ENCODE assay signal across 23 cellular contexts in genomic region chr3:18355819-18356218, GRCh38.
DNase-seq lines count a peak whose midpoint lies in the region; ATAC-seq lines count a peak whose summit lies in the region.
"Had no signal": no experiment of that assay in that cellular context is flagged by ENCODE, and none has a peak within 500 bp of the region (broad histone marks: within the 10 kb centered on the region; RNA-seq: fewer than 3 reads in every experiment).

No MANE protein-coding gene starts in this region.

- H3K23ac ChIP-seq in mesendoderm (ENCODE audit: low read length), result no peak overlapping the region

- H2BK5ac ChIP-seq in mesendoderm (ENCODE audit: low read length), result no peak overlapping the region

- H3K36me3 Mint-ChIP-seq in activated T-cell treated with anti-CD3 and anti-CD28 coated beads, Interleukin-2, amount 50 U/mL, for 24 hours (ENCODE audit: low read depth), result peaks cover 99% of the 10 kb centered on the region
- H3K36me3 Mint-ChIP-seq in activated T-cell treated with anti-CD3 and anti-CD28 coated beads, Interleukin-2, amount 50 U/mL, for 4 hours (ENCODE audit: insufficient read depth), result peaks cover 35% of the 10 kb centered on the region
- peaks cover 21% of the 10 kb centered on the region for H3K36me3 Mint-ChIP-seq in activated naive CD8-positive, alpha-beta T cell
- H3K36me3 Mint-ChIP-seq in naive thymus-derived CD4-positive, alpha-beta T cell, result peaks cover 20 to 57% (median 41%) of the 10 kb centered on the region in 5 donors

- in situ Hi-C loops in G401 (cut with HindIII; ENCODE audit: low sequenced_read_pairs), result no loop called here

- no peaks in the 10 kb centered on the region for H3K9me3 ChIP-seq in HUES6 (ENCODE audit: control insufficient read depth, insufficient read depth, low read depth, low read length)
- no peaks in the 10 kb centered on the region for H3K9me3 ChIP-seq in naive thymus-derived CD4-positive, alpha-beta T cell (ENCODE audit: control insufficient read depth in 2 of 3, low read length in 3 of 3)
- H3K9me3 ChIP-seq: MG63 had no signal

- H3K79me2 ChIP-seq in mesendoderm (ENCODE audit: control insufficient read depth, insufficient read depth, low read length), result no peaks in the 10 kb centered on the region

- H3K27ac Mint-ChIP-seq in activated T-cell treated with anti-CD3 and anti-CD28 coated beads, Interleukin-2, amount 50 U/mL, for 24 hours, result peak overlapping the region; percentile 50
- H3K27ac Mint-ChIP-seq in activated naive CD8-positive, alpha-beta T cell, result peak overlapping the region; percentile 80
- H3K27ac Mint-ChIP-seq in naive thymus-derived CD4-positive, alpha-beta T cell, result peak overlapping the region in 7 of 9 donors; percentile 1 to 84 (median 74)
- H3K27ac Mint-ChIP-seq: type B pancreatic cell had no signal

- no peak overlapping the region for H3K4me3 Mint-ChIP-seq in activated T-cell treated with anti-CD3 and anti-CD28 coated beads, Interleukin-2, amount 50 U/mL, for 24 hours
- no peak overlapping the region for H3K4me3 Mint-ChIP-seq in activated T-cell treated with anti-CD3 and anti-CD28 coated beads, Interleukin-2, amount 50 U/mL, for 4 hours
- no peak overlapping the region for H3K4me3 Mint-ChIP-seq in activated naive CD8-positive, alpha-beta T cell
- H3K4me3 Mint-ChIP-seq in naive thymus-derived CD4-positive, alpha-beta T cell, result peak overlapping the region in 1 of 10 donors; percentile 32
- H3K4me3 Mint-ChIP-seq: CD4-positive, alpha-beta memory T cell; effector memory CD8-positive, alpha-beta T cell; type B pancreatic cell had no signal

- H3K4ac ChIP-seq in mesendoderm (ENCODE audit: low read depth, low read length), result no peak overlapping the region

- CTCF ChIA-PET in naive thymus-derived CD4-positive, alpha-beta T cell (lab: Charles Lee), result no interaction called here

- DNase-seq in activated T-cell treated with anti-CD3 and anti-CD28 coated beads, Interleukin-2, amount 50 U/mL, for 24 hours, result no peak
- DNase-seq in activated T-cell treated with anti-CD3 and anti-CD28 coated beads, Interleukin-2, amount 50 U/mL, for 4 hours, result no peak
- DNase-seq in naive thymus-derived CD4-positive, alpha-beta T cell, result no peak
- DNase-seq in G401 (ENCODE audit: low spot score) (no peak), mesendoderm (no peak), dedifferentiated amniotic fluid mesenchymal stem cell (ENCODE audit: extremely low spot score) (no peak)
- DNase-seq: caudate nucleus; CD4-positive, alpha-beta memory T cell; cortex of kidney; DMS 273 treated with DMSO at 0.1 percent for 48 hours; effector memory CD8-positive, alpha-beta T cell; kidney; left ventricle myocardium superior; MG63; NCI-H2029 treated with DMSO at 0.1 percent for 48 hours; NCI-H524 treated with DMSO at 0.1 percent for 48 hours; stimulated activated CD4-positive, alpha-beta T cell treated with anti-CD3 and anti-CD28 coated beads, Interleukin-4, amount 100 ng/mL, for 4 hours; substantia nigra had no signal

- POLR2A ChIA-PET in naive thymus-derived CD4-positive, alpha-beta T cell (lab: Charles Lee), result no interaction called here

- H3K27ac ChIP-seq in HUES6 (ENCODE audit: low read depth, low read length) (0 out of 2 replicates have a peak overlapping the region, but pooled peaks have one; percentile 48), mesendoderm (ENCODE audit: low read depth, low read length) (no peak overlapping the region)
- H3K27ac ChIP-seq in naive thymus-derived CD4-positive, alpha-beta T cell (ENCODE audit: low read depth, low read length), result peak overlapping the region; percentile 10
- H3K27ac ChIP-seq: KMS-11 had no signal

- no peak overlapping the region for H3K4me2 ChIP-seq in mesendoderm (ENCODE audit: low read length)
- H3K4me2 ChIP-seq: KMS-11 had no signal

- WGBS in mesendoderm (ENCODE audit: extremely low coverage, insufficient coverage, low lambda C conversion rate), result no CpG with 5 or more reads among the region's 3 CpGs

- H4K8ac ChIP-seq in mesendoderm (ENCODE audit: low read depth, low read length), result no peak overlapping the region

- H2BK120ac ChIP-seq in mesendoderm (ENCODE audit: low read depth, low read length), result no peak overlapping the region

- intact Hi-C loops in naive thymus-derived CD4-positive, alpha-beta T cell (cut with micrococcal nuclease), result loop anchor here in 1 of 2 donors (1.0 to 2.0 kb wide), 2 partner anchors 9 to 15 kb away; no protein-coding TSS in a partner anchor

- H3K27me3 Mint-ChIP-seq in activated T-cell treated with anti-CD3 and anti-CD28 coated beads, Interleukin-2, amount 50 U/mL, for 24 hours, result no peaks in the 10 kb centered on the region
- H3K27me3 Mint-ChIP-seq in activated T-cell treated with anti-CD3 and anti-CD28 coated beads, Interleukin-2, amount 50 U/mL, for 4 hours (ENCODE audit: low read depth), result no peaks in the 10 kb centered on the region
- no peaks in the 10 kb centered on the region for H3K27me3 Mint-ChIP-seq in activated naive CD8-positive, alpha-beta T cell
- no peaks in the 10 kb centered on the region for H3K27me3 Mint-ChIP-seq in naive thymus-derived CD4-positive, alpha-beta T cell
- H3K27me3 Mint-ChIP-seq: CD4-positive, alpha-beta memory T cell; effector memory CD8-positive, alpha-beta T cell; type B pancreatic cell had no signal

- H3K36me3 ChIP-seq in HUES6 (ENCODE audit: control insufficient read depth, insufficient read depth, low read length), result no peaks in the 10 kb centered on the region
- peaks cover 5 to 29% (median 13%) of the 10 kb centered on the region in 3 experiments for H3K36me3 ChIP-seq in naive thymus-derived CD4-positive, alpha-beta T cell (ENCODE audit: control insufficient read depth in 2 of 3, insufficient read depth in 3 of 3, low read length in 3 of 3)
- no peaks in the 10 kb centered on the region for H3K36me3 ChIP-seq in mesendoderm (ENCODE audit: control insufficient read depth, insufficient read depth, low read length)
- H3K36me3 ChIP-seq: MG63 had no signal

- H3K4me1 ChIP-seq in HUES6 (ENCODE audit: control insufficient read depth, insufficient read depth, low read length), result peaks cover 31% of the 10 kb centered on the region
- H3K4me1 ChIP-seq in naive thymus-derived CD4-positive, alpha-beta T cell (ENCODE audit: control insufficient read depth in 2 of 2, insufficient read depth in 2 of 2, low read length in 2 of 2), result peaks cover 0 to 6% of the 10 kb centered on the region in 2 donors
- H3K4me1 ChIP-seq in mesendoderm (ENCODE audit: control insufficient read depth, low read depth, low read length), result no peaks in the 10 kb centered on the region

- H3K9ac ChIP-seq in HUES6 (ENCODE audit: low read length) (no peak overlapping the region), mesendoderm (ENCODE audit: low read length) (no peak overlapping the region)
- H3K9ac ChIP-seq: KMS-11 had no signal

- no peaks in the 10 kb centered on the region for H3K9me3 Mint-ChIP-seq in activated T-cell treated with anti-CD3 and anti-CD28 coated beads, Interleukin-2, amount 50 U/mL, for 24 hours
- no peaks in the 10 kb centered on the region for H3K9me3 Mint-ChIP-seq in activated T-cell treated with anti-CD3 and anti-CD28 coated beads, Interleukin-2, amount 50 U/mL, for 4 hours
- H3K9me3 Mint-ChIP-seq in activated naive CD8-positive, alpha-beta T cell (ENCODE audit: low read depth), result no peaks in the 10 kb centered on the region
- H3K9me3 Mint-ChIP-seq in naive thymus-derived CD4-positive, alpha-beta T cell, result no peaks in the 10 kb centered on the region
- H3K9me3 Mint-ChIP-seq: CD4-positive, alpha-beta memory T cell; effector memory CD8-positive, alpha-beta T cell; type B pancreatic cell had no signal

- peaks cover 70% of the 10 kb centered on the region for H3K4me1 Mint-ChIP-seq in activated T-cell treated with anti-CD3 and anti-CD28 coated beads, Interleukin-2, amount 50 U/mL, for 24 hours (ENCODE audit: low read depth)
- H3K4me1 Mint-ChIP-seq in activated T-cell treated with anti-CD3 and anti-CD28 coated beads, Interleukin-2, amount 50 U/mL, for 4 hours (ENCODE audit: low read depth), result peaks cover 18% of the 10 kb centered on the region
- peaks cover 80% of the 10 kb centered on the region for H3K4me1 Mint-ChIP-seq in activated naive CD8-positive, alpha-beta T cell (ENCODE audit: low read depth)
- H3K4me1 Mint-ChIP-seq in naive thymus-derived CD4-positive, alpha-beta T cell, result peaks cover 13 to 95% (median 78%) of the 10 kb centered on the region in 7 donors

- H2AK5ac ChIP-seq in mesendoderm (ENCODE audit: low read length), result no peak overlapping the region

- H3K18ac ChIP-seq in mesendoderm (ENCODE audit: low read length), result no peak overlapping the region

- H3K4me3 ChIP-seq in HUES6 (ENCODE audit: low read depth, low read length) (no peak overlapping the region), mesendoderm (ENCODE audit: low read length) (no peak overlapping the region)
- no peak overlapping the region for H3K4me3 ChIP-seq in naive thymus-derived CD4-positive, alpha-beta T cell (ENCODE audit: low read length)
- H3K4me3 ChIP-seq: MG63 had no signal

- no peak overlapping the region for H4K5ac ChIP-seq in mesendoderm (ENCODE audit: low read length)

- H3K79me1 ChIP-seq in mesendoderm (ENCODE audit: low read length), result no peaks in the 10 kb centered on the region

- H3K56ac ChIP-seq in mesendoderm (ENCODE audit: low read length), result no peak overlapping the region

- H3K27me3 ChIP-seq in HUES6 (ENCODE audit: control insufficient read depth, insufficient read depth, low read length), result no peaks in the 10 kb centered on the region
- no peaks in the 10 kb centered on the region for H3K27me3 ChIP-seq in naive thymus-derived CD4-positive, alpha-beta T cell (ENCODE audit: control insufficient read depth in 2 of 2, insufficient read depth in 2 of 2, low read length in 2 of 2)
- H3K27me3 ChIP-seq in mesendoderm (ENCODE audit: insufficient read depth, low read length, poor library complexity), result no peaks in the 10 kb centered on the region
- H3K27me3 ChIP-seq: MG63 had no signal

- no peak for ATAC-seq in activated T-cell treated with anti-CD3 and anti-CD28 coated beads, Interleukin-2, amount 50 U/mL, for 4 hours
- ATAC-seq in naive thymus-derived CD4-positive, alpha-beta T cell, result no peak
- ATAC-seq: effector memory CD8-positive, alpha-beta T cell; left ventricle myocardium superior; Right ventricle myocardium inferior had no signal

- no peak overlapping the region for H2BK15ac ChIP-seq in mesendoderm (replicated peaks; ENCODE audit: low read depth)
